17 cellular contexts compared by ENCODE assay signal in the genomic region with DNA sequence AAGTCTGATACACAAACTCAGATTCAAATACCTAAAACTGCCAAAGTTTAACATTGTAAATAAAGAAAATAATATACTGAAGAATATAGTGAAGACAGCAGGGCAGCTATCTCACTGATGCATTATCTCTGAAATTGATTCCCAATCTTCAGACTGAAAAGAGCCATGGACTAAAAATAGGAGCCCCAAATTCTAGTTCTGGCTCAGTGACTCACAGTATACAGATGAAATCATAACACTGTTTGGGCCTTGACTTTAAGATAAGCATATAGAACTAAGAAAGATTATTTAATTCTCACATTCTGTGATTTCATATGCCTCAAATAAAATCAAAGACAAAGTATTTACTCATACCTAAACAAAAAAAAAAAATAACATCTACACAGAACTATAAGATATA.
"Had no signal": no experiment of that assay in that cellular context is flagged by ENCODE, and none has a peak within 500 bp of the region (broad histone marks: within the 10 kb centered on the region; RNA-seq: fewer than 3 reads in every experiment).

No MANE protein-coding gene starts in this region.

- H3K4me3 ChIP-seq: colonic mucosa, heart left ventricle, ovary, smooth muscle cell, tibial artery, upper lobe of left lung, uterus had no signal

- H3K4me2 ChIP-seq: smooth muscle cell had no signal

- H3K27ac ChIP-seq: colonic mucosa, heart left ventricle, ovary, tibial artery, upper lobe of left lung, uterus had no signal

- H3K36me3 ChIP-seq: colonic mucosa, ovary, uterus had no signal

- ATAC-seq: heart left ventricle; natural killer cell; right cardiac atrium; stimulated activated naive CD8-positive, alpha-beta T cell treated with anti-CD3 and anti-CD28 coated beads, Interleukin-15, Interleukin-2, amounts not matched to agents 100 U/mL and 50 U/mL, for 24 hours had no signal

- H3K4me3 Mint-ChIP-seq: natural killer cell, neural crest cell had no signal

- H3K27me3 ChIP-seq: colonic mucosa, heart left ventricle, ovary, tibial artery, upper lobe of left lung, uterus had no signal

- H3K9me3 ChIP-seq: colonic mucosa, heart left ventricle, ovary, tibial artery, upper lobe of left lung, uterus had no signal

- H3K4me1 ChIP-seq: colonic mucosa, heart left ventricle, uterus had no signal

- H3K9me3 Mint-ChIP-seq: natural killer cell, neural crest cell had no signal

- DNase-seq: colonic mucosa; dermis blood vessel endothelial cell; erythroblast; foreskin melanocyte; heart left ventricle; hippocampal formation; kidney glomerular epithelial cell; natural killer cell; ovary; right cardiac atrium; stimulated activated CD4-positive, alpha-beta T cell treated with anti-CD3 and anti-CD28 coated beads, Interleukin-2, amount 100 ng/mL, for 48 hours; stimulated activated naive CD8-positive, alpha-beta T cell treated with anti-CD3 and anti-CD28 coated beads, Interleukin-15, Interleukin-2, amounts not matched to agents 100 U/mL and 50 U/mL, for 24 hours; tibial artery; upper lobe of left lung; uterus had no signal

- H3K4me1 Mint-ChIP-seq: neural crest cell had no signal
